ENCODE assay signal across 9 cellular contexts in the genomic region with DNA sequence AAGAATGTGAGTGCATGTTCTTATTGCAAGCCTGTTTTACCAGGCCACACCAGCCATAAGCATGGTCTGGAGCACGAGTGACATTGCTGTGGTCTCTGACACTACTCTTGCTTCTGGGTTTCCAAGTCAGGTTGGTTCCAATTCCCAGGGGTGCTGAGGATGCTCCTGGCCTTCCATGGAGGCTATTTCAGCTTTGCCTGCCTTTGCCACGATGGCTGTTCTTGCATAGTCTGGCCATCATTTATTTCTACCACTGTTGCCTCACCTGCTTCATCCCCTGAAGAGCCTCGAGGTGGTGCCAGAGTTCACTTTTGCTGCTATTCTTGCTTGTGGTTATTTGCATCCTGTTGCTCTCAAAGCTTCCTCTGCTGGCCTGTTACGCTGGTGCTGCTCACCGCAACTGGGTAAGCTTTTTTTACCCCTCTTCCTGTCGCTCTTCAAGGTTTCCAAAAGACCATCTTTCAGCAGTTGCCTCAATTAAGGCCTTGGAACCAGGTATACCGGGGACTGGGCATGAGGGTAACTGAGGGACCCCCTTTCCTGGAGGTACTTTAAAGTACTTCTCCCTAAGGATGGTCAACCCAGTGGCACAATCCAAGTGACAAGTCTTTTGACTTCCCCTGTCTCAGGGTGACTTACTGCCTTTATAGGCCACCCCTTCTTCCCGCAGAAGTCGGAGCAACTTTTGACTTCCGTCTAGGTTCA.
A peak's percentile ranks its signal among the peaks of the same experiment; 100 is the strongest.
DNase-seq lines count a peak whose midpoint lies in the region; ATAC-seq and TF ChIP-seq lines count a peak whose summit lies in the region.
"Had no signal": no experiment of that assay in that cellular context is flagged by ENCODE, and none has a peak within 500 bp of the region (broad histone marks: within the 10 kb centered on the region; RNA-seq: fewer than 3 reads in every experiment).

No MANE protein-coding gene starts in this region.

- H3K4me3 ChIP-seq in mononuclear cell (ENCODE audit: low read length): peak overlapping the region; percentile 21
- H3K4me3 ChIP-seq: thoracic aorta had no signal

- no peak overlapping the region for H3K27ac Mint-ChIP-seq in chondrocyte (ENCODE audit: unreplicated experiment)

- peaks cover 30% of the 10 kb centered on the region for H3K4me1 ChIP-seq in mononuclear cell (ENCODE audit: insufficient read depth, low read length)

- DNase-seq in NCI-H345 treated with DMSO at 0.1 percent for 48 hours (lab: John Stamatoyannopoulos, UW; ENCODE audit: unreplicated experiment): peak; percentile 3
- no peak for DNase-seq in NCI-H345 (lab: John Stamatoyannopoulos, UW)
- peak; percentile 89 for DNase-seq in NAMALWA (ENCODE audit: low spot score)
- DNase-seq in activated CD4-positive, CD25-positive, alpha-beta regulatory T cell treated with anti-CD3 and anti-CD28 coated beads, Interleukin-2, amount 50 U/mL, for 72 hours: peak; percentile 60
- DNase-seq in chondrocyte (ENCODE audit: low spot score): no peak
- peak; percentile 66 for DNase-seq in stimulated activated naive CD4-positive, alpha-beta T cell treated with Interleukin-2 at 50 U/mL for 16 hours (lab: John Stamatoyannopoulos, UW)

- H3K9me3 Mint-ChIP-seq in chondrocyte (ENCODE audit: low read depth): peaks cover 4% of the 10 kb centered on the region

- no peaks in the 10 kb centered on the region for H3K27me3 ChIP-seq in mononuclear cell (ENCODE audit: insufficient read depth, low read length)

- TF ChIP-seq CTCF in chondrocyte (IDR thresholded peaks at IDR 0.05): peak; percentile 77

- peak; percentile 100 for ATAC-seq in HG02610 (IDR thresholded peaks at IDR 0.05; ENCODE audit: unreplicated experiment)

- H3K9me3 ChIP-seq in mononuclear cell (ENCODE audit: low read depth, low read length): peaks cover 2% of the 10 kb centered on the region
- H3K9me3 ChIP-seq: thoracic aorta had no signal

- H3K4me1 Mint-ChIP-seq in chondrocyte (ENCODE audit: low read depth): no peaks in the 10 kb centered on the region

- H3K27me3 Mint-ChIP-seq in chondrocyte (ENCODE audit: low read depth): no peaks in the 10 kb centered on the region

- H3K36me3 Mint-ChIP-seq in chondrocyte (ENCODE audit: low read depth): no peaks in the 10 kb centered on the region

- no peak overlapping the region for H3K4me3 Mint-ChIP-seq in chondrocyte (ENCODE audit: unreplicated experiment)

Comparison
In these comparisons a context has a peak if more than half of its experiments do, and no peak if none do; other contexts are left out.
1. DNase-seq: peak in NCI-H345 treated with DMSO at 0.1 percent for 48 hours (single experiment), NAMALWA (single experiment), activated CD4-positive, CD25-positive, alpha-beta regulatory T cell treated with anti-CD3 and anti-CD28 coated beads, Interleukin-2, amount 50 U/mL, for 72 hours (single experiment) and stimulated activated naive CD4-positive, alpha-beta T cell treated with Interleukin-2 at 50 U/mL for 16 hours (single experiment); none in NCI-H345 (single experiment) and chondrocyte (single experiment).